ENCODE assay signal across 1 cellular context in the genomic region with DNA sequence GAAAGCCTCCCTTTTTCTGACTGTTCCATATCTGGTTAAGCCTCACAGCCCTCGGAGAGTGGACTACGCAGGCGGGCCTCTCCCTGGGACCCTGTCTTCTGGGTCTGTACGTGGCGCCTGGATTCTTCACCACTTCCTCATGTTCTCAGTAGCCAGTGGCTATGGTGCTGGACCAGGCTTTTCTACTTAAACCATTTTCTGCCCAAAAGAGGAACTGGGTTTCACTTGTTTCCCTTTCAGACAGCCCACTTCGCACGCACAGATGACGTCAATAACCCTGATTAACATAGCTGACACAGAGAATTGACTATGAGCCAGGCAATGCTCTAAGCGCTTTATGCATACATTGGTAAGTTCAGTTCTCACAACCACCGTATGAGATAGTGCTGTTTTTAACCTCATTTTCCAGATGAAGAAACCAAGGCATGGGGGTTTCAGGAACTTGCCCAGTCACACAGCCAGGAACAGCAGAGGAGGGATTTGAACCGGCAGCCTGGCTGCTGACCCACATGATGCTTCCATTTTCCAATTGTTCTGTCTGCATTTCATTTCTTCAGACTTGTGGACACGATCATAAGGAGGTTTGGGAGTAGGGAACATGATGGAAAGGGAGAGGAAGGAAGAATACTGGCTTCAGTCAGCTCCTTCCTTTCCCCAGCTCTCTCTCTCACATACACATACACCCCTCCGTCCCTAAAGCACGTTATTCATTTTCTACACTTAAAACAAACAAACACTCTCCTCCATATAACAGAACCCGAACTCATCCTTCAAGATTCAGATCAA.
TF ChIP-seq lines count a peak whose summit lies in the region.

No MANE protein-coding gene starts in this region.

TF ChIP-seq in K562, 482 proteins besides CTCF, POLR2A, EP300 and RAD21 (continued from another document and continues in another):
- TF ChIP-seq, protein P1, sequence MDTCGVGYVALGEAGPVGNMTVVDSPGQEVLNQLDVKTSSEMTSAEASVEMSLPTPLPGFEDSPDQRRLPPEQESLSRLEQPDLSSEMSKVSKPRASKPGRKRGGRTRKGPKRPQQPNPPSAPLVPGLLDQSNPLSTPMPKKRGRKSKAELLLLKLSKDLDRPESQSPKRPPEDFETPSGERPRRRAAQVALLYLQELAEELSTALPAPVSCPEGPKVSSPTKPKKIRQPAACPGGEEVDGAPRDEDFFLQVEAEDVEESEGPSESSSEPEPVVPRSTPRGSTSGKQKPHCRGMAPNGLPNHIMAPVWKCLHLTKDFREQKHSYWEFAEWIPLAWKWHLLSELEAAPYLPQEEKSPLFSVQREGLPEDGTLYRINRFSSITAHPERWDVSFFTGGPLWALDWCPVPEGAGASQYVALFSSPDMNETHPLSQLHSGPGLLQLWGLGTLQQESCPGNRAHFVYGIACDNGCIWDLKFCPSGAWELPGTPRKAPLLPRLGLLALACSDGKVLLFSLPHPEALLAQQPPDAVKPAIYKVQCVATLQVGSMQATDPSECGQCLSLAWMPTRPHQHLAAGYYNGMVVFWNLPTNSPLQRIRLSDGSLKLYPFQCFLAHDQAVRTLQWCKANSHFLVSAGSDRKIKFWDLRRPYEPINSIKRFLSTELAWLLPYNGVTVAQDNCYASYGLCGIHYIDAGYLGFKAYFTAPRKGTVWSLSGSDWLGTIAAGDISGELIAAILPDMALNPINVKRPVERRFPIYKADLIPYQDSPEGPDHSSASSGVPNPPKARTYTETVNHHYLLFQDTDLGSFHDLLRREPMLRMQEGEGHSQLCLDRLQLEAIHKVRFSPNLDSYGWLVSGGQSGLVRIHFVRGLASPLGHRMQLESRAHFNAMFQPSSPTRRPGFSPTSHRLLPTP (IDR thresholded peaks at IDR 0.05; ENCODE audit: borderline replicate concordance, extremely low read depth, insufficient read length), result peak; percentile 24
- TF ChIP-seq PML (IDR thresholded peaks at IDR 0.05; ENCODE audit: low read length), result no peak
- TF ChIP-seq HOXB6 (CRISPR knock-in tag; IDR thresholded peaks at IDR 0.05; ENCODE audit: borderline replicate concordance), result no peak
- TF ChIP-seq HMG20B (CRISPR knock-in tag; IDR thresholded peaks at IDR 0.05), result no peak
- TF ChIP-seq ZNF778 (CRISPR knock-in tag; IDR thresholded peaks at IDR 0.05), result no peak
- TF ChIP-seq, protein P2, sequence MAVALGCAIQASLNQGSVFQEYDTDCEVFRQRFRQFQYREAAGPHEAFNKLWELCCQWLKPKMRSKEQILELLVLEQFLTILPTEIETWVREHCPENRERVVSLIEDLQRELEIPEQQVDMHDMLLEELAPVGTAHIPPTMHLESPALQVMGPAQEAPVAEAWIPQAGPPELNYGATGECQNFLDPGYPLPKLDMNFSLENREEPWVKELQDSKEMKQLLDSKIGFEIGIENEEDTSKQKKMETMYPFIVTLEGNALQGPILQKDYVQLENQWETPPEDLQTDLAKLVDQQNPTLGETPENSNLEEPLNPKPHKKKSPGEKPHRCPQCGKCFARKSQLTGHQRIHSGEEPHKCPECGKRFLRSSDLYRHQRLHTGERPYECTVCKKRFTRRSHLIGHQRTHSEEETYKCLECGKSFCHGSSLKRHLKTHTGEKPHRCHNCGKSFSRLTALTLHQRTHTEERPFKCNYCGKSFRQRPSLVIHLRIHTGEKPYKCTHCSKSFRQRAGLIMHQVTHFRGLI (CRISPR knock-in tag; IDR thresholded peaks at IDR 0.05), result 0 out of 2 replicates have a peak, but pooled peaks have one; percentile 20
- TF ChIP-seq, protein P3, sequence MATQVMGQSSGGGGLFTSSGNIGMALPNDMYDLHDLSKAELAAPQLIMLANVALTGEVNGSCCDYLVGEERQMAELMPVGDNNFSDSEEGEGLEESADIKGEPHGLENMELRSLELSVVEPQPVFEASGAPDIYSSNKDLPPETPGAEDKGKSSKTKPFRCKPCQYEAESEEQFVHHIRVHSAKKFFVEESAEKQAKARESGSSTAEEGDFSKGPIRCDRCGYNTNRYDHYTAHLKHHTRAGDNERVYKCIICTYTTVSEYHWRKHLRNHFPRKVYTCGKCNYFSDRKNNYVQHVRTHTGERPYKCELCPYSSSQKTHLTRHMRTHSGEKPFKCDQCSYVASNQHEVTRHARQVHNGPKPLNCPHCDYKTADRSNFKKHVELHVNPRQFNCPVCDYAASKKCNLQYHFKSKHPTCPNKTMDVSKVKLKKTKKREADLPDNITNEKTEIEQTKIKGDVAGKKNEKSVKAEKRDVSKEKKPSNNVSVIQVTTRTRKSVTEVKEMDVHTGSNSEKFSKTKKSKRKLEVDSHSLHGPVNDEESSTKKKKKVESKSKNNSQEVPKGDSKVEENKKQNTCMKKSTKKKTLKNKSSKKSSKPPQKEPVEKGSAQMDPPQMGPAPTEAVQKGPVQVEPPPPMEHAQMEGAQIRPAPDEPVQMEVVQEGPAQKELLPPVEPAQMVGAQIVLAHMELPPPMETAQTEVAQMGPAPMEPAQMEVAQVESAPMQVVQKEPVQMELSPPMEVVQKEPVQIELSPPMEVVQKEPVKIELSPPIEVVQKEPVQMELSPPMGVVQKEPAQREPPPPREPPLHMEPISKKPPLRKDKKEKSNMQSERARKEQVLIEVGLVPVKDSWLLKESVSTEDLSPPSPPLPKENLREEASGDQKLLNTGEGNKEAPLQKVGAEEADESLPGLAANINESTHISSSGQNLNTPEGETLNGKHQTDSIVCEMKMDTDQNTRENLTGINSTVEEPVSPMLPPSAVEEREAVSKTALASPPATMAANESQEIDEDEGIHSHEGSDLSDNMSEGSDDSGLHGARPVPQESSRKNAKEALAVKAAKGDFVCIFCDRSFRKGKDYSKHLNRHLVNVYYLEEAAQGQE (CRISPR knock-in tag; IDR thresholded peaks at IDR 0.05; ENCODE audit: low read depth), result no peak; the same call in 1 of the 2 replicates
- TF ChIP-seq, protein P4, sequence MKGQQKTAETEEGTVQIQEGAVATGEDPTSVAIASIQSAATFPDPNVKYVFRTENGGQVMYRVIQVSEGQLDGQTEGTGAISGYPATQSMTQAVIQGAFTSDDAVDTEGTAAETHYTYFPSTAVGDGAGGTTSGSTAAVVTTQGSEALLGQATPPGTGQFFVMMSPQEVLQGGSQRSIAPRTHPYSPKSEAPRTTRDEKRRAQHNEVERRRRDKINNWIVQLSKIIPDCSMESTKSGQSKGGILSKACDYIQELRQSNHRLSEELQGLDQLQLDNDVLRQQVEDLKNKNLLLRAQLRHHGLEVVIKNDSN (CRISPR knock-in tag; IDR thresholded peaks at IDR 0.05), result no peak
- TF ChIP-seq, protein P5, sequence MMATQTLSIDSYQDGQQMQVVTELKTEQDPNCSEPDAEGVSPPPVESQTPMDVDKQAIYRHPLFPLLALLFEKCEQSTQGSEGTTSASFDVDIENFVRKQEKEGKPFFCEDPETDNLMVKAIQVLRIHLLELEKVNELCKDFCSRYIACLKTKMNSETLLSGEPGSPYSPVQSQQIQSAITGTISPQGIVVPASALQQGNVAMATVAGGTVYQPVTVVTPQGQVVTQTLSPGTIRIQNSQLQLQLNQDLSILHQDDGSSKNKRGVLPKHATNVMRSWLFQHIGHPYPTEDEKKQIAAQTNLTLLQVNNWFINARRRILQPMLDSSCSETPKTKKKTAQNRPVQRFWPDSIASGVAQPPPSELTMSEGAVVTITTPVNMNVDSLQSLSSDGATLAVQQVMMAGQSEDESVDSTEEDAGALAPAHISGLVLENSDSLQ (IDR thresholded peaks at IDR 0.05), result peak; percentile 66
- TF ChIP-seq SPI1 (IDR thresholded peaks at IDR 0.05; ENCODE audit: borderline replicate concordance, low read depth, low read length), result peak; percentile 100
- TF ChIP-seq, protein P6, sequence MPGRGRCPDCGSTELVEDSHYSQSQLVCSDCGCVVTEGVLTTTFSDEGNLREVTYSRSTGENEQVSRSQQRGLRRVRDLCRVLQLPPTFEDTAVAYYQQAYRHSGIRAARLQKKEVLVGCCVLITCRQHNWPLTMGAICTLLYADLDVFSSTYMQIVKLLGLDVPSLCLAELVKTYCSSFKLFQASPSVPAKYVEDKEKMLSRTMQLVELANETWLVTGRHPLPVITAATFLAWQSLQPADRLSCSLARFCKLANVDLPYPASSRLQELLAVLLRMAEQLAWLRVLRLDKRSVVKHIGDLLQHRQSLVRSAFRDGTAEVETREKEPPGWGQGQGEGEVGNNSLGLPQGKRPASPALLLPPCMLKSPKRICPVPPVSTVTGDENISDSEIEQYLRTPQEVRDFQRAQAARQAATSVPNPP (IDR thresholded peaks at IDR 0.05; ENCODE audit: borderline replicate concordance, insufficient read depth, insufficient read length), result no peak
- TF ChIP-seq MCM2 (IDR thresholded peaks at IDR 0.05; ENCODE audit: low read depth), result no peak
- TF ChIP-seq NR3C1 (CRISPR knock-in tag; IDR thresholded peaks at IDR 0.05), result no peak
- peak; percentile 58 for TF ChIP-seq ATF1 (CRISPR knock-in tag; IDR thresholded peaks at IDR 0.05)
- TF ChIP-seq ATF1 (tag; IDR thresholded peaks at IDR 0.05), result peak; percentile 93
- no peak for TF ChIP-seq NR4A1 (CRISPR knock-in tag; IDR thresholded peaks at IDR 0.05)
- TF ChIP-seq NR4A1 (tag; IDR thresholded peaks at IDR 0.05), result no peak
- TF ChIP-seq, protein P7, sequence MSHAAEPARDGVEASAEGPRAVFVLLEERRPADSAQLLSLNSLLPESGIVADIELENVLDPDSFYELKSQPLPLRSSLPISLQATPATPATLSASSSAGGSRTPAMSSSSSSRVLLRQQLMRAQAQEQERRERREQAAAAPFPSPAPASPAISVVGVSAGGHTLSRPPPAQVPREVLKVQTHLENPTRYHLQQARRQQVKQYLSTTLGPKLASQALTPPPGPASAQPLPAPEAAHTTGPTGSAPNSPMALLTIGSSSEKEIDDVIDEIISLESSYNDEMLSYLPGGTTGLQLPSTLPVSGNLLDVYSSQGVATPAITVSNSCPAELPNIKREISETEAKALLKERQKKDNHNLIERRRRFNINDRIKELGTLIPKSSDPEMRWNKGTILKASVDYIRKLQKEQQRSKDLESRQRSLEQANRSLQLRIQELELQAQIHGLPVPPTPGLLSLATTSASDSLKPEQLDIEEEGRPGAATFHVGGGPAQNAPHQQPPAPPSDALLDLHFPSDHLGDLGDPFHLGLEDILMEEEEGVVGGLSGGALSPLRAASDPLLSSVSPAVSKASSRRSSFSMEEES (CRISPR knock-in tag; IDR thresholded peaks at IDR 0.05), result no peak
- TF ChIP-seq, protein P8, sequence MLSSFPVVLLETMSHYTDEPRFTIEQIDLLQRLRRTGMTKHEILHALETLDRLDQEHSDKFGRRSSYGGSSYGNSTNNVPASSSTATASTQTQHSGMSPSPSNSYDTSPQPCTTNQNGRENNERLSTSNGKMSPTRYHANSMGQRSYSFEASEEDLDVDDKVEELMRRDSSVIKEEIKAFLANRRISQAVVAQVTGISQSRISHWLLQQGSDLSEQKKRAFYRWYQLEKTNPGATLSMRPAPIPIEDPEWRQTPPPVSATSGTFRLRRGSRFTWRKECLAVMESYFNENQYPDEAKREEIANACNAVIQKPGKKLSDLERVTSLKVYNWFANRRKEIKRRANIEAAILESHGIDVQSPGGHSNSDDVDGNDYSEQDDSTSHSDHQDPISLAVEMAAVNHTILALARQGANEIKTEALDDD (IDR thresholded peaks at IDR 0.05), result peak; percentile 66; the same call in 1 of the 2 replicates
- no peak for TF ChIP-seq BCL6 (CRISPR knock-in tag; IDR thresholded peaks at IDR 0.05)
- TF ChIP-seq, protein P9, sequence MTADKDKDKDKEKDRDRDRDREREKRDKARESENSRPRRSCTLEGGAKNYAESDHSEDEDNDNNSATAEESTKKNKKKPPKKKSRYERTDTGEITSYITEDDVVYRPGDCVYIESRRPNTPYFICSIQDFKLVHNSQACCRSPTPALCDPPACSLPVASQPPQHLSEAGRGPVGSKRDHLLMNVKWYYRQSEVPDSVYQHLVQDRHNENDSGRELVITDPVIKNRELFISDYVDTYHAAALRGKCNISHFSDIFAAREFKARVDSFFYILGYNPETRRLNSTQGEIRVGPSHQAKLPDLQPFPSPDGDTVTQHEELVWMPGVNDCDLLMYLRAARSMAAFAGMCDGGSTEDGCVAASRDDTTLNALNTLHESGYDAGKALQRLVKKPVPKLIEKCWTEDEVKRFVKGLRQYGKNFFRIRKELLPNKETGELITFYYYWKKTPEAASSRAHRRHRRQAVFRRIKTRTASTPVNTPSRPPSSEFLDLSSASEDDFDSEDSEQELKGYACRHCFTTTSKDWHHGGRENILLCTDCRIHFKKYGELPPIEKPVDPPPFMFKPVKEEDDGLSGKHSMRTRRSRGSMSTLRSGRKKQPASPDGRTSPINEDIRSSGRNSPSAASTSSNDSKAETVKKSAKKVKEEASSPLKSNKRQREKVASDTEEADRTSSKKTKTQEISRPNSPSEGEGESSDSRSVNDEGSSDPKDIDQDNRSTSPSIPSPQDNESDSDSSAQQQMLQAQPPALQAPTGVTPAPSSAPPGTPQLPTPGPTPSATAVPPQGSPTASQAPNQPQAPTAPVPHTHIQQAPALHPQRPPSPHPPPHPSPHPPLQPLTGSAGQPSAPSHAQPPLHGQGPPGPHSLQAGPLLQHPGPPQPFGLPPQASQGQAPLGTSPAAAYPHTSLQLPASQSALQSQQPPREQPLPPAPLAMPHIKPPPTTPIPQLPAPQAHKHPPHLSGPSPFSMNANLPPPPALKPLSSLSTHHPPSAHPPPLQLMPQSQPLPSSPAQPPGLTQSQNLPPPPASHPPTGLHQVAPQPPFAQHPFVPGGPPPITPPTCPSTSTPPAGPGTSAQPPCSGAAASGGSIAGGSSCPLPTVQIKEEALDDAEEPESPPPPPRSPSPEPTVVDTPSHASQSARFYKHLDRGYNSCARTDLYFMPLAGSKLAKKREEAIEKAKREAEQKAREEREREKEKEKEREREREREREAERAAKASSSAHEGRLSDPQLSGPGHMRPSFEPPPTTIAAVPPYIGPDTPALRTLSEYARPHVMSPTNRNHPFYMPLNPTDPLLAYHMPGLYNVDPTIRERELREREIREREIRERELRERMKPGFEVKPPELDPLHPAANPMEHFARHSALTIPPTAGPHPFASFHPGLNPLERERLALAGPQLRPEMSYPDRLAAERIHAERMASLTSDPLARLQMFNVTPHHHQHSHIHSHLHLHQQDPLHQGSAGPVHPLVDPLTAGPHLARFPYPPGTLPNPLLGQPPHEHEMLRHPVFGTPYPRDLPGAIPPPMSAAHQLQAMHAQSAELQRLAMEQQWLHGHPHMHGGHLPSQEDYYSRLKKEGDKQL (CRISPR knock-in tag; IDR thresholded peaks at IDR 0.05; ENCODE audit: borderline replicate concordance), result no peak
- TF ChIP-seq SOX6 (IDR thresholded peaks at IDR 0.05), result 0 out of 2 replicates have a peak, but pooled peaks have one; percentile 13
- TF ChIP-seq, protein P10, sequence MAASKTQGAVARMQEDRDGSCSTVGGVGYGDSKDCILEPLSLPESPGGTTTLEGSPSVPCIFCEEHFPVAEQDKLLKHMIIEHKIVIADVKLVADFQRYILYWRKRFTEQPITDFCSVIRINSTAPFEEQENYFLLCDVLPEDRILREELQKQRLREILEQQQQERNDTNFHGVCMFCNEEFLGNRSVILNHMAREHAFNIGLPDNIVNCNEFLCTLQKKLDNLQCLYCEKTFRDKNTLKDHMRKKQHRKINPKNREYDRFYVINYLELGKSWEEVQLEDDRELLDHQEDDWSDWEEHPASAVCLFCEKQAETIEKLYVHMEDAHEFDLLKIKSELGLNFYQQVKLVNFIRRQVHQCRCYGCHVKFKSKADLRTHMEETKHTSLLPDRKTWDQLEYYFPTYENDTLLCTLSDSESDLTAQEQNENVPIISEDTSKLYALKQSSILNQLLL (CRISPR knock-in tag; IDR thresholded peaks at IDR 0.05; ENCODE audit: borderline replicate concordance), result no peak
- no peak for TF ChIP-seq NR2F6 (CRISPR knock-in tag; IDR thresholded peaks at IDR 0.05)
- TF ChIP-seq PHF20 (IDR thresholded peaks at IDR 0.05; ENCODE audit: partially characterized antibody), result no peak
- TF ChIP-seq SNIP1 (IDR thresholded peaks at IDR 0.05; ENCODE audit: low read depth), result no peak
- TF ChIP-seq, protein P11, sequence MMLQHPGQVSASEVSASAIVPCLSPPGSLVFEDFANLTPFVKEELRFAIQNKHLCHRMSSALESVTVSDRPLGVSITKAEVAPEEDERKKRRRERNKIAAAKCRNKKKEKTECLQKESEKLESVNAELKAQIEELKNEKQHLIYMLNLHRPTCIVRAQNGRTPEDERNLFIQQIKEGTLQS (IDR thresholded peaks at IDR 0.05), result peak; percentile 83
- TF ChIP-seq, protein P11 (CRISPR knock-in tag; conservative IDR thresholded peaks at IDR 0.05), result no peak
